1 cellular context compared by ENCODE assay signal in genomic region chr17:75557075-75557851, GRCh38.
TF ChIP-seq lines count a peak whose summit lies in the region.

No MANE protein-coding gene starts in this region.

TF ChIP-seq in K562, 482 proteins besides CTCF, POLR2A, EP300 and RAD21 (continued from another document and continues in another):
- TF ChIP-seq MBD1 (CRISPR knock-in tag; IDR thresholded peaks at IDR 0.05), result no peak
- no peak for TF ChIP-seq PHB2 (IDR thresholded peaks at IDR 0.05; ENCODE audit: low read depth)
- no peak for TF ChIP-seq ARHGAP35 (IDR thresholded peaks at IDR 0.05; ENCODE audit: partially characterized antibody)
- TF ChIP-seq ERF (CRISPR knock-in tag; IDR thresholded peaks at IDR 0.05), result no peak
- TF ChIP-seq SNAPC5 (CRISPR knock-in tag; IDR thresholded peaks at IDR 0.05), result no peak
- TF ChIP-seq FOXK2 (conservative IDR thresholded peaks at IDR 0.05 in 1 of 2, IDR thresholded peaks at IDR 0.05 in 1 of 2; ENCODE audit: low read depth in 2 of 2), result no peak
- TF ChIP-seq ETV1 (tag; conservative IDR thresholded peaks at IDR 0.05; ENCODE audit: low read depth), result no peak
- no peak for TF ChIP-seq ILK (tag; IDR thresholded peaks at IDR 0.05; ENCODE audit: borderline replicate concordance, low read depth)
- TF ChIP-seq RBM34 (IDR thresholded peaks at IDR 0.05; ENCODE audit: borderline replicate concordance, insufficient read depth, low read length), result no peak
- TF ChIP-seq KDM4B (IDR thresholded peaks at IDR 0.05; ENCODE audit: borderline replicate concordance in 2 of 2, low read depth in 1 of 2), result no peak
- no peak for TF ChIP-seq XRCC3 (IDR thresholded peaks at IDR 0.05)
- no peak for TF ChIP-seq POLR2G (IDR thresholded peaks at IDR 0.05; ENCODE audit: low read depth, low read length)
- no peak for TF ChIP-seq SMC3 (conservative IDR thresholded peaks at IDR 0.05; ENCODE audit: insufficient read depth, low read depth, low read length)
- TF ChIP-seq VEZF1 (CRISPR knock-in tag; IDR thresholded peaks at IDR 0.05), result peak; percentile 43; the same call in 1 of the 2 replicates
- TF ChIP-seq STAT5A (IDR thresholded peaks at IDR 0.05; ENCODE audit: borderline replicate concordance, low read length), result no peak
- no peak for TF ChIP-seq ZNF77 (CRISPR knock-in tag; IDR thresholded peaks at IDR 0.05)
- TF ChIP-seq TCF7 (IDR thresholded peaks at IDR 0.05; ENCODE audit: borderline replicate concordance), result no peak
- TF ChIP-seq HCFC1 (IDR thresholded peaks at IDR 0.05; ENCODE audit: low read depth, low read length), result no peak
- TF ChIP-seq BRF1 (IDR thresholded peaks at IDR 0.05; ENCODE audit: borderline replicate concordance, extremely low read depth, insufficient read length), result no peak
- peak; percentile 46 for TF ChIP-seq TBP (optimal IDR thresholded peaks at IDR 0.05; ENCODE audit: low read depth, low read length)
- 0 out of 2 replicates have a peak, but pooled peaks have one; percentile 16 for TF ChIP-seq MYNN (IDR thresholded peaks at IDR 0.05)
- no peak for TF ChIP-seq MYNN (CRISPR knock-in tag; IDR thresholded peaks at IDR 0.05)
- TF ChIP-seq RBFOX2 (IDR thresholded peaks at IDR 0.05; ENCODE audit: low read depth, low read length), result no peak
- TF ChIP-seq SNRNP70 (optimal IDR thresholded peaks at IDR 0.05; ENCODE audit: low read depth, low read length), result no peak
- peak; percentile 47 for TF ChIP-seq POLR3A (IDR thresholded peaks at IDR 0.05; ENCODE audit: borderline replicate concordance, extremely low read depth, insufficient read depth, insufficient read length)
- TF ChIP-seq CEBPB (tag; IDR thresholded peaks at IDR 0.05), result no peak
- TF ChIP-seq E2F6 (IDR thresholded peaks at IDR 0.05; ENCODE audit: borderline replicate concordance in 1 of 2, extremely low read depth in 1 of 2, insufficient read depth in 1 of 2, insufficient read length in 1 of 2, low read depth in 1 of 2, low read length in 1 of 2, poor library complexity in 1 of 2, severe bottlenecking in 1 of 2), result no peak
- peak; percentile 77 for TF ChIP-seq DPF2 (IDR thresholded peaks at IDR 0.05)
- TF ChIP-seq CBFA2T3 (IDR thresholded peaks at IDR 0.05), result 0 out of 2 replicates have a peak, but pooled peaks have one; percentile 7
- no peak for TF ChIP-seq MEF2D (tag; conservative IDR thresholded peaks at IDR 0.05; ENCODE audit: low read depth)
- no peak for TF ChIP-seq HMG20A (CRISPR knock-in tag; conservative IDR thresholded peaks at IDR 0.05)
- TF ChIP-seq ARID4B (CRISPR knock-in tag; IDR thresholded peaks at IDR 0.05), result no peak
- peak; percentile 50 for TF ChIP-seq GTF3C2 (IDR thresholded peaks at IDR 0.05; ENCODE audit: borderline replicate concordance, extremely low read depth, insufficient read length)
- TF ChIP-seq ZNF830 (CRISPR knock-in tag; IDR thresholded peaks at IDR 0.05), result no peak
- TF ChIP-seq KDM5B (IDR thresholded peaks at IDR 0.05; ENCODE audit: insufficient replicate concordance, low read depth, low read length), result no peak
- peak; percentile 56; the same call in 1 of the 2 replicates for TF ChIP-seq SMARCA4 (IDR thresholded peaks at IDR 0.05)
- TF ChIP-seq ARID1B (IDR thresholded peaks at IDR 0.05), result peak; percentile 64
- TF ChIP-seq TCF15 (CRISPR knock-in tag; IDR thresholded peaks at IDR 0.05), result no peak
- TF ChIP-seq ZNF445 (CRISPR knock-in tag; IDR thresholded peaks at IDR 0.05; ENCODE audit: low read depth), result no peak
- TF ChIP-seq PRDM10 (IDR thresholded peaks at IDR 0.05; ENCODE audit: partially characterized antibody), result peak; percentile 31
- TF ChIP-seq BCL6 (CRISPR knock-in tag; IDR thresholded peaks at IDR 0.05), result no peak
- no peak for TF ChIP-seq MTF1 (CRISPR knock-in tag; IDR thresholded peaks at IDR 0.05; ENCODE audit: borderline replicate concordance)
- peak; percentile 77 for TF ChIP-seq ZNF766 (CRISPR knock-in tag; conservative IDR thresholded peaks at IDR 0.05)
- TF ChIP-seq XRCC5 (IDR thresholded peaks at IDR 0.05; ENCODE audit: low read depth, low read length), result no peak
- TF ChIP-seq ZNF354B (CRISPR knock-in tag; IDR thresholded peaks at IDR 0.05), result no peak
- TF ChIP-seq MYBL2 (IDR thresholded peaks at IDR 0.05; ENCODE audit: low read depth), result no peak
- TF ChIP-seq MYBL2 (CRISPR knock-in tag; IDR thresholded peaks at IDR 0.05; ENCODE audit: borderline replicate concordance), result no peak
- no peak for TF ChIP-seq TAF15 (IDR thresholded peaks at IDR 0.05; ENCODE audit: low read depth, low read length)
- no peak for TF ChIP-seq HMBOX1 (IDR thresholded peaks at IDR 0.05)
- TF ChIP-seq POU5F1 (IDR thresholded peaks at IDR 0.05; ENCODE audit: borderline replicate concordance, low read depth, low read length, partially characterized antibody), result no peak
- no peak for TF ChIP-seq NCOA6 (IDR thresholded peaks at IDR 0.05)
